Comparison of ENCODE assay signal across 11 cellular contexts in the genomic region with DNA sequence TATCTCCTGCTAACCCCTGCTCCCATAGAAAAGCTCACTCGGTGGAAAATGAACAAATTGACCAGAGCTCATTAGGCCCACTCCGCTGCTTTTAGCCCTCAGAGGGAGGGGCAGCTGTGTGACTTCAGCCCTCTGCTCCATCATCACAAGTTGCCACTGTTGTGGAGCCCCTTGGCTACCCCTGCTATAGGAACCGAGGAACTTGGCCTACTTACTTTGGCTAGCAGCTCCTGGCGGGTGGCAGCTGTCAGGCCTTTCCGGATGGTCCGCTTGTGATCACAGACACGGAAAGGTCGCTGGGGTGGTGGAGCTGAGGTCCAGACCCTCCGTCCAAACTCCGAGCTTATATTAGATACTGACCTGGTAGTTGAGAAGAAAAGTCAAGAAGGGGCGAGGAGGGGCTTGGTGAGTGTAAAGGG. TPM values are rescaled to one million over a fixed set of nuclear protein-coding genes. Genes with fewer than 3 reads are reported as not detected.
DNase-seq lines count a peak whose midpoint lies in the region; ATAC-seq and TF ChIP-seq lines count a peak whose summit lies in the region.
"Had no signal": no experiment of that assay in that cellular context is flagged by ENCODE, and none has a peak within 500 bp of the region (broad histone marks: within the 10 kb centered on the region; RNA-seq: fewer than 3 reads in every experiment).

No MANE protein-coding gene starts in this region.

- H3K27me3 ChIP-seq in duodenal mucosa (ENCODE audit: control insufficient read depth in 1 of 2, insufficient read depth in 2 of 2, low read length in 2 of 2) (no peaks in the 10 kb centered on the region), smooth muscle cell (ENCODE audit: low read depth) (no peaks in the 10 kb centered on the region)
- H3K27me3 ChIP-seq: gastrocnemius medialis had no signal

- H3K4me2 ChIP-seq in smooth muscle cell: no peak overlapping the region

- no peak overlapping the region for H3K4me3 Mint-ChIP-seq in activated CD8-positive, alpha-beta T cell treated with anti-CD3 and anti-CD28 coated beads, Interleukin-2, amount 10 ng/mL, durations not matched to agents 7 days and 5 days
- no peak overlapping the region for H3K4me3 Mint-ChIP-seq in activated CD8-positive, alpha-beta T cell treated with anti-CD3 and anti-CD28 coated beads for 36 hours

- H3K4me1 ChIP-seq in duodenal mucosa (ENCODE audit: control insufficient read depth in 1 of 2, insufficient read depth in 2 of 2, low read length in 2 of 2): peaks cover 56 to 78% of the 10 kb centered on the region in 2 donors
- no peaks in the 10 kb centered on the region for H3K4me1 ChIP-seq in smooth muscle cell (ENCODE audit: low read depth)

- H3K27ac ChIP-seq in duodenal mucosa (ENCODE audit: low read depth, low read length) (peak overlapping the region; percentile 74), smooth muscle cell (ENCODE audit: low read depth) (no peak overlapping the region)
- H3K27ac ChIP-seq: gastrocnemius medialis had no signal

- peaks cover 81% of the 10 kb centered on the region for H3K36me3 Mint-ChIP-seq in activated CD8-positive, alpha-beta T cell treated with anti-CD3 and anti-CD28 coated beads, Interleukin-2, amount 10 ng/mL, durations not matched to agents 7 days and 5 days (ENCODE audit: low read depth)
- H3K36me3 Mint-ChIP-seq in activated CD8-positive, alpha-beta T cell treated with anti-CD3 and anti-CD28 coated beads for 36 hours (ENCODE audit: low read depth): peaks cover 52% of the 10 kb centered on the region

- peaks cover 47% of the 10 kb centered on the region for H3K4me1 Mint-ChIP-seq in activated CD8-positive, alpha-beta T cell treated with anti-CD3 and anti-CD28 coated beads, Interleukin-2, amount 10 ng/mL, durations not matched to agents 7 days and 5 days (ENCODE audit: low read depth)
- peaks cover 31% of the 10 kb centered on the region for H3K4me1 Mint-ChIP-seq in activated CD8-positive, alpha-beta T cell treated with anti-CD3 and anti-CD28 coated beads for 36 hours (ENCODE audit: low read depth)

- H3K27ac Mint-ChIP-seq in activated CD8-positive, alpha-beta T cell treated with anti-CD3 and anti-CD28 coated beads, Interleukin-2, amount 10 ng/mL, durations not matched to agents 7 days and 5 days: peak overlapping the region; percentile 31
- no peak overlapping the region for H3K27ac Mint-ChIP-seq in activated CD8-positive, alpha-beta T cell treated with anti-CD3 and anti-CD28 coated beads for 36 hours

- intact Hi-C loops in activated CD8-positive, alpha-beta T cell treated with anti-CD3 and anti-CD28 coated beads for 36 hours (cut with micrococcal nuclease): no loop called here

- no peaks in the 10 kb centered on the region for H3K27me3 Mint-ChIP-seq in activated CD8-positive, alpha-beta T cell treated with anti-CD3 and anti-CD28 coated beads, Interleukin-2, amount 10 ng/mL, durations not matched to agents 7 days and 5 days (ENCODE audit: low read depth)
- H3K27me3 Mint-ChIP-seq in activated CD8-positive, alpha-beta T cell treated with anti-CD3 and anti-CD28 coated beads for 36 hours: no peaks in the 10 kb centered on the region

- CTCF ChIA-PET in activated CD8-positive, alpha-beta T cell treated with anti-CD3 and anti-CD28 coated beads, Interleukin-2, amount 10 ng/mL, durations not matched to agents 7 days and 5 days (lab: Charles Lee): interaction anchor here (1.0 to 26.4 kb wide), 22 partner anchors 8 to 249 kb away, joined by 3 to 801 read pairs (median 16); partner anchors contain the start of genes ADCY4, CBLN3, CHMP4A and DCAF11
- CTCF ChIA-PET in activated CD8-positive, alpha-beta T cell treated with anti-CD3 and anti-CD28 coated beads for 36 hours (lab: Charles Lee): interaction anchor here (1.0 to 28.2 kb wide), 23 partner anchors 8 to 249 kb away, joined by 3 to 873 read pairs (median 16); partner anchors contain the start of genes ADCY4, CBLN3, CHMP4A and DHRS1

- peak overlapping the region; percentile 55 to 71 for H3K9ac ChIP-seq in duodenal mucosa (ENCODE audit: low read depth in 1 of 2, low read length in 2 of 2)
- H3K9ac ChIP-seq in smooth muscle cell (ENCODE audit: low read depth): no peak overlapping the region

- H3K9me3 ChIP-seq in duodenal mucosa (ENCODE audit: control insufficient read depth in 1 of 2, low read length in 2 of 2) (no peaks in the 10 kb centered on the region), smooth muscle cell (replicated peaks; ENCODE audit: low read depth) (no peaks in the 10 kb centered on the region)
- H3K9me3 ChIP-seq: gastrocnemius medialis had no signal

- no peaks in the 10 kb centered on the region for H4K20me1 ChIP-seq in smooth muscle cell (ENCODE audit: low read depth)

- ATAC-seq in activated CD8-positive, alpha-beta T cell treated with anti-CD3 and anti-CD28 coated beads, Interleukin-2, amount 10 ng/mL, durations not matched to agents 7 days and 5 days: no peak
- no peak for ATAC-seq in activated CD8-positive, alpha-beta T cell treated with anti-CD3 and anti-CD28 coated beads for 36 hours
- ATAC-seq: gastrocnemius medialis had no signal

- no peak for TF ChIP-seq CTCF in activated CD8-positive, alpha-beta T cell treated with anti-CD3 and anti-CD28 coated beads for 36 hours (IDR thresholded peaks at IDR 0.05)
- no peak for TF ChIP-seq CTCF in smooth muscle cell (IDR thresholded peaks at IDR 0.05; ENCODE audit: borderline replicate concordance, insufficient read depth, poor library complexity, severe bottlenecking)

- H2AFZ ChIP-seq in smooth muscle cell (ENCODE audit: low read depth): no peak overlapping the region

- H3K9me3 Mint-ChIP-seq in activated CD8-positive, alpha-beta T cell treated with anti-CD3 and anti-CD28 coated beads, Interleukin-2, amount 10 ng/mL, durations not matched to agents 7 days and 5 days (ENCODE audit: insufficient read depth): no peaks in the 10 kb centered on the region
- no peaks in the 10 kb centered on the region for H3K9me3 Mint-ChIP-seq in activated CD8-positive, alpha-beta T cell treated with anti-CD3 and anti-CD28 coated beads for 36 hours

- 87% methylated on average over 11 of the region's 11 CpGs for WGBS in smooth muscle cell (ENCODE audit: low lambda C conversion rate)

- no peaks in the 10 kb centered on the region for H3F3A ChIP-seq in smooth muscle cell (ENCODE audit: low read depth)

- no peak for DNase-seq in activated CD8-positive, alpha-beta T cell treated with anti-CD3 and anti-CD28 coated beads, Interleukin-2, amount 10 ng/mL, durations not matched to agents 7 days and 5 days
- no peak for DNase-seq in activated CD8-positive, alpha-beta T cell treated with anti-CD3 and anti-CD28 coated beads for 36 hours
- DNase-seq in smooth muscle cell (lab: John Stamatoyannopoulos, UW; ENCODE audit: unreplicated experiment) (no peak), H4 (ENCODE audit: low spot score) (no peak), NCI-H2107 (lab: John Stamatoyannopoulos, UW) (no peak)
- DNase-seq: gastrocnemius medialis; NCI-H187; NCI-H524; stimulated activated naive CD4-positive, alpha-beta T cell treated with Interleukin-2 at 50 U/mL for 16 hours had no signal

- H3K4me3 ChIP-seq in duodenal mucosa (ENCODE audit: low read depth in 1 of 2, low read length in 2 of 2): peak overlapping the region; percentile 65 to 70
- H3K4me3 ChIP-seq in smooth muscle cell: peak overlapping the region; percentile 17
- H3K4me3 ChIP-seq: gastrocnemius medialis had no signal

- no peaks in the 10 kb centered on the region for H3K79me2 ChIP-seq in smooth muscle cell (ENCODE audit: low read depth)

- POLR2A ChIA-PET in activated CD8-positive, alpha-beta T cell treated with anti-CD3 and anti-CD28 coated beads, Interleukin-2, amount 10 ng/mL, durations not matched to agents 7 days and 5 days (lab: Charles Lee): interaction anchor here (0.6 to 1.7 kb wide), 3 partner anchors 65 to 129 kb away, joined by 3 to 5 read pairs (median 3); partner anchors contain the start of genes CHMP4A and TINF2
- POLR2A ChIA-PET in activated CD8-positive, alpha-beta T cell treated with anti-CD3 and anti-CD28 coated beads for 36 hours (lab: Charles Lee): interaction anchor here (1.0 to 2.9 kb wide), 6 partner anchors 15 to 124 kb away, joined by 3 to 12 read pairs (median 4); partner anchors contain the start of genes KHNYN, RABGGTA and TINF2

- peaks cover 36 to 43% of the 10 kb centered on the region in 2 donors for H3K36me3 ChIP-seq in duodenal mucosa (ENCODE audit: control insufficient read depth in 1 of 2, insufficient read depth in 2 of 2, low read length in 2 of 2)
- H3K36me3 ChIP-seq in smooth muscle cell (ENCODE audit: low read depth): no peaks in the 10 kb centered on the region

RNA-seq across cellular contexts. Expression of gene CIDEB, which starts 0.6 kb away (rescaled TPM):
- 10 to 100 TPM; 47.2 to 48.2 TPM for total RNA-seq in activated CD8-positive, alpha-beta T cell treated with anti-CD3 and anti-CD28 coated beads, Interleukin-2, amount 10 ng/mL, durations not matched to agents 7 days and 5 days
- total RNA-seq in activated CD8-positive, alpha-beta T cell treated with anti-CD3 and anti-CD28 coated beads for 36 hours: 10 to 100 TPM; 12.1 to 13.6 TPM
- not detected in 2 replicates for total RNA-seq in smooth muscle cell
- 0.58 TPM in 1 of 2 replicates, not detected in the other for polyA plus RNA-seq in smooth muscle cell
- total RNA-seq in H4 (2014; rRNA removed; shearing (Covaris generic)): not detected in 2 replicates
- total RNA-seq: A673 had no signal

RNA-seq across cellular contexts. Expression of gene LTB4R2, which starts 2.8 kb away (rescaled TPM):
- 10 to 100 TPM; 17.8 to 18.7 TPM for total RNA-seq in activated CD8-positive, alpha-beta T cell treated with anti-CD3 and anti-CD28 coated beads, Interleukin-2, amount 10 ng/mL, durations not matched to agents 7 days and 5 days
- total RNA-seq in activated CD8-positive, alpha-beta T cell treated with anti-CD3 and anti-CD28 coated beads for 36 hours: 10 to 100 TPM in 1 of 2 experiments, 1 to 10 TPM in 1; 9.6 to 12.0 TPM
- total RNA-seq in smooth muscle cell: 2.8 and 6.9 TPM in 2 replicates
- polyA plus RNA-seq in smooth muscle cell: 0.70 and 2.4 TPM in 2 replicates
- 0.33 and 0.45 TPM in 2 replicates for total RNA-seq in H4 (2014; rRNA removed; shearing (Covaris generic))

RNA-seq across cellular contexts. Expression of gene LTB4R, which starts 4.1 kb away (rescaled TPM):
- 10 to 100 TPM; 26.9 to 28.0 TPM for total RNA-seq in activated CD8-positive, alpha-beta T cell treated with anti-CD3 and anti-CD28 coated beads, Interleukin-2, amount 10 ng/mL, durations not matched to agents 7 days and 5 days
- 10 to 100 TPM; 11.6 to 11.7 TPM for total RNA-seq in activated CD8-positive, alpha-beta T cell treated with anti-CD3 and anti-CD28 coated beads for 36 hours
- 2.7 and 2.8 TPM in 2 replicates for total RNA-seq in smooth muscle cell
- 1.6 and 3.2 TPM in 2 replicates for polyA plus RNA-seq in smooth muscle cell
- total RNA-seq in H4 (2014; rRNA removed; shearing (Covaris generic)): 0.39 and 0.41 TPM in 2 replicates

RNA-seq across cellular contexts. Expression of gene NOP9, which starts 7.5 kb away (rescaled TPM):
- 10 to 100 TPM; 35.2 to 36.7 TPM for total RNA-seq in activated CD8-positive, alpha-beta T cell treated with anti-CD3 and anti-CD28 coated beads, Interleukin-2, amount 10 ng/mL, durations not matched to agents 7 days and 5 days
- 10 to 100 TPM; 33.5 to 33.6 TPM for total RNA-seq in activated CD8-positive, alpha-beta T cell treated with anti-CD3 and anti-CD28 coated beads for 36 hours
- 9.3 and 11.2 TPM in 2 replicates for total RNA-seq in smooth muscle cell
- 2.7 and 3.3 TPM in 2 replicates for polyA plus RNA-seq in smooth muscle cell
- total RNA-seq in H4 (2014; rRNA removed; shearing (Covaris generic)): 5.7 and 6.3 TPM in 2 replicates

RNA-seq across cellular contexts. Expression of gene DHRS1, which starts 7.6 kb away (rescaled TPM):
- total RNA-seq in activated CD8-positive, alpha-beta T cell treated with anti-CD3 and anti-CD28 coated beads, Interleukin-2, amount 10 ng/mL, durations not matched to agents 7 days and 5 days: 10 to 100 TPM; 28.6 to 33.9 TPM
- total RNA-seq in activated CD8-positive, alpha-beta T cell treated with anti-CD3 and anti-CD28 coated beads for 36 hours: 10 to 100 TPM; 11.9 to 13.6 TPM
- total RNA-seq in smooth muscle cell: 22.5 and 23.3 TPM in 2 replicates
- 25.2 and 27.4 TPM in 2 replicates for polyA plus RNA-seq in smooth muscle cell
- 5.8 and 6.0 TPM in 2 replicates for total RNA-seq in H4 (2014; rRNA removed; shearing (Covaris generic))

Comparison
In these comparisons a context has a peak if more than half of its experiments do, and no peak if none do; other contexts are left out.
1. RNA of gene CIDEB, which starts 0.6 kb away (total RNA-seq): 47.2 to 48.2 TPM in activated CD8-positive, alpha-beta T cell treated with anti-CD3 and anti-CD28 coated beads, Interleukin-2, amount 10 ng/mL, durations not matched to agents 7 days and 5 days and 12.1 to 13.6 TPM in activated CD8-positive, alpha-beta T cell treated with anti-CD3 and anti-CD28 coated beads for 36 hours; not detected in smooth muscle cell and not detected in H4; every median in the first group is over 10 times any median in the second.